In the genomic region with DNA sequence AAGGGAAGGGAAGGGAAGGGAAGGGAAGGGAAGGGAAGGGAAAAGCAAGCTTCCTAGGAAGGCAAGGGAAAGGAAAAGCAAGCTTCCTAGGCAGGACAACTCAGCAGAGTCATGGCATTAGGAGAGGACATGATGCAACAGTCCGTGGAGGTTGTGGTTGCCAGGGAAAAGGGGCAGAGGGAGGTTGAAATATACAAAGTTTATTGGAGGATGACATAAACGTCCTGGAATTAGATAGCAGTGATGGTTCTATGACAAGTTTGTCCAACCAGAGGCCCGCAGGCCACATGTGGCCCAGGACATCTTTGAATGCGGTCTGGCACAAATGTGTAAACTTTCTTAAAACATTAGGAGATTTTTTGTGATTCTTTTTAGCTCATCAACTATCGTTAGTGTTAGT, we compare ENCODE assay signal across 19 cellular contexts. TPM values are rescaled to one million over a fixed set of nuclear protein-coding genes. Genes with fewer than 3 reads are reported as not detected.
DNase-seq lines count a peak whose midpoint lies in the region; ATAC-seq and TF ChIP-seq lines count a peak whose summit lies in the region.
"Had no signal": no experiment of that assay in that cellular context is flagged by ENCODE, and none has a peak within 500 bp of the region (broad histone marks: within the 10 kb centered on the region; RNA-seq: fewer than 3 reads in every experiment).

No MANE protein-coding gene starts in this region.

- no peak for TF ChIP-seq CTCF in brain microvascular endothelial cell (IDR thresholded peaks at IDR 0.05; ENCODE audit: low read depth, low read length, missing control alignments)

- no peaks in the 10 kb centered on the region for H3K27me3 Mint-ChIP-seq in activated CD8-positive, alpha-beta memory T cell treated with anti-CD3 and anti-CD28 coated beads, Interleukin-2, amount 10 ng/mL, durations not matched to agents 7 days and 5 days
- H3K27me3 Mint-ChIP-seq: stimulated activated naive CD8-positive, alpha-beta T cell treated with anti-CD3 and anti-CD28 coated beads, Interleukin-15, Interleukin-2, amounts not matched to agents 100 ng/mL and 50 ng/mL, for 24 hours had no signal

- H3K27me3 ChIP-seq in brain microvascular endothelial cell (replicated peaks), result no peaks in the 10 kb centered on the region
- H3K27me3 ChIP-seq: right atrium auricular region had no signal

- DNase-seq in GM04504 (ENCODE audit: low read depth) (peak; percentile 43), MV-4-11 (lab: John Stamatoyannopoulos, UW) (peak; percentile 11), brain microvascular endothelial cell (peak; percentile 24), myocyte (ENCODE audit: low read depth) (peak; percentile 28)
- no peak for DNase-seq in activated naive CD4-positive, alpha-beta T cell treated with anti-CD3 and anti-CD28 coated beads, Interleukin-2, amount 50 U/mL, for 16 hours
- DNase-seq in activated CD8-positive, alpha-beta memory T cell treated with anti-CD3 and anti-CD28 coated beads, Interleukin-2, amount 10 ng/mL, durations not matched to agents 7 days and 5 days, result no peak
- DNase-seq: activated gamma-delta T cell treated with Interleukin-2 at 50 U/mL for 16 hours; central memory CD4-positive, alpha-beta T cell; GDM1; hypothalamus; left ventricle myocardium inferior; NCI-H446; SHP77 had no signal

- in situ Hi-C loops in brain microvascular endothelial cell (cut with HindIII; ENCODE audit: low pct_ligation_motif_present, low sequenced_read_pairs), result no loop called here

- peaks cover 2% of the 10 kb centered on the region for H3K4me1 Mint-ChIP-seq in activated CD8-positive, alpha-beta memory T cell treated with anti-CD3 and anti-CD28 coated beads, Interleukin-2, amount 10 ng/mL, durations not matched to agents 7 days and 5 days
- H3K4me1 Mint-ChIP-seq: nephron had no signal

- no peak overlapping the region for H3K27ac ChIP-seq in brain microvascular endothelial cell
- H3K27ac ChIP-seq: left ventricle myocardium inferior, right atrium auricular region had no signal

- H3K9me3 Mint-ChIP-seq in activated CD8-positive, alpha-beta memory T cell treated with anti-CD3 and anti-CD28 coated beads, Interleukin-2, amount 10 ng/mL, durations not matched to agents 7 days and 5 days (ENCODE audit: low read depth), result no peaks in the 10 kb centered on the region
- H3K9me3 Mint-ChIP-seq: nephron; stimulated activated naive CD8-positive, alpha-beta T cell treated with anti-CD3 and anti-CD28 coated beads, Interleukin-15, Interleukin-2, amounts not matched to agents 100 ng/mL and 50 ng/mL, for 24 hours had no signal

- H3K4me3 ChIP-seq in brain microvascular endothelial cell (ENCODE audit: low read depth, low read length), result no peak overlapping the region
- H3K4me3 ChIP-seq: left ventricle myocardium inferior, right atrium auricular region had no signal

- ATAC-seq in GM18907 (IDR thresholded peaks at IDR 0.05; ENCODE audit: unreplicated experiment), result no peak
- no peak for ATAC-seq in activated CD8-positive, alpha-beta memory T cell treated with anti-CD3 and anti-CD28 coated beads, Interleukin-2, amount 10 ng/mL, durations not matched to agents 7 days and 5 days

- CTCF ChIA-PET in activated CD8-positive, alpha-beta memory T cell treated with anti-CD3 and anti-CD28 coated beads, Interleukin-2, amount 10 ng/mL, durations not matched to agents 7 days and 5 days (lab: Charles Lee), result interaction anchor here (0.9 to 1.8 kb wide), 2 partner anchors 9 to 195 kb away, joined by 3 to 4 read pairs; no protein-coding TSS in a partner anchor

- H3K4me3 Mint-ChIP-seq in activated CD8-positive, alpha-beta memory T cell treated with anti-CD3 and anti-CD28 coated beads, Interleukin-2, amount 10 ng/mL, durations not matched to agents 7 days and 5 days, result no peak overlapping the region
- H3K4me3 Mint-ChIP-seq: nephron; stimulated activated naive CD8-positive, alpha-beta T cell treated with anti-CD3 and anti-CD28 coated beads, Interleukin-15, Interleukin-2, amounts not matched to agents 100 ng/mL and 50 ng/mL, for 24 hours had no signal

- H3K36me3 ChIP-seq in brain microvascular endothelial cell (replicated peaks), result no peaks in the 10 kb centered on the region
- H3K36me3 ChIP-seq: left ventricle myocardium inferior, right atrium auricular region had no signal

- H3K27ac Mint-ChIP-seq in activated CD8-positive, alpha-beta memory T cell treated with anti-CD3 and anti-CD28 coated beads, Interleukin-2, amount 10 ng/mL, durations not matched to agents 7 days and 5 days, result no peak overlapping the region
- H3K27ac Mint-ChIP-seq: CD14-positive monocyte; nephron; stimulated activated naive CD8-positive, alpha-beta T cell treated with anti-CD3 and anti-CD28 coated beads, Interleukin-15, Interleukin-2, amounts not matched to agents 100 ng/mL and 50 ng/mL, for 24 hours had no signal

- no peaks in the 10 kb centered on the region for H3K36me3 Mint-ChIP-seq in activated CD8-positive, alpha-beta memory T cell treated with anti-CD3 and anti-CD28 coated beads, Interleukin-2, amount 10 ng/mL, durations not matched to agents 7 days and 5 days
- H3K36me3 Mint-ChIP-seq: CD14-positive monocyte had no signal

RNA-seq across cellular contexts. Expression of gene OPN4, which starts 59.8 kb away (rescaled TPM):
- not detected in 2 replicates for total RNA-seq in myocyte
- polyA plus RNA-seq in myocyte (2012), result not detected
- total RNA-seq in activated CD8-positive, alpha-beta memory T cell treated with anti-CD3 and anti-CD28 coated beads, Interleukin-2, amount 10 ng/mL, durations not matched to agents 7 days and 5 days, result not detected
- total RNA-seq: activated CD8-positive, alpha-beta memory T cell treated with anti-CD3 and anti-CD28 coated beads for 36 hours had no signal
- polyA plus RNA-seq: CD14-positive monocyte had no signal

Comparison
In these comparisons a context has a peak if more than half of its experiments do, and no peak if none do; other contexts are left out.
1. DNase-seq: peak in GM04504 (single experiment), MV-4-11 (single experiment), brain microvascular endothelial cell (single experiment) and myocyte (single experiment); none in activated naive CD4-positive, alpha-beta T cell treated with anti-CD3 and anti-CD28 coated beads, Interleukin-2, amount 50 U/mL, for 16 hours (single experiment) and activated CD8-positive, alpha-beta memory T cell treated with anti-CD3 and anti-CD28 coated beads, Interleukin-2, amount 10 ng/mL, durations not matched to agents 7 days and 5 days (single experiment).